11 cellular contexts compared by ENCODE assay signal in genomic region chr20:36832791-36833190, GRCh38. TPM values are rescaled to one million over a fixed set of nuclear protein-coding genes. Genes with fewer than 3 reads are reported as not detected.
DNase-seq lines count a peak whose midpoint lies in the region; ATAC-seq and TF ChIP-seq lines count a peak whose summit lies in the region.
"Had no signal": no experiment of that assay in that cellular context is flagged by ENCODE, and none has a peak within 500 bp of the region (broad histone marks: within the 10 kb centered on the region; RNA-seq: fewer than 3 reads in every experiment).

No MANE protein-coding gene starts in this region.

- H3K79me2 ChIP-seq in ACC112 (ENCODE audit: control insufficient read depth, insufficient read depth, low read length, unreplicated experiment) (peaks cover 12% of the 10 kb centered on the region), hepatocyte (peaks cover 3% of the 10 kb centered on the region)

- DNase-seq in adipocyte (ENCODE audit: low read depth): no peak
- DNase-seq in hepatocyte (ENCODE audit: low spot score): no peak
- DNase-seq in NCI-H1417 treated with DMSO at 0.1 percent for 48 hours (lab: John Stamatoyannopoulos, UW): no peak
- DNase-seq in RPMI8226: no peak
- DNase-seq in stimulated activated naive CD8-positive, alpha-beta T cell treated with anti-CD3 and anti-CD28 coated beads, Interleukin-15, Interleukin-2, amounts not matched to agents 100 U/mL and 50 U/mL, for 24 hours: no peak
- DNase-seq: effector CD4-positive, alpha-beta T cell; NCI-H1048 had no signal

- 0 out of 2 replicates have a peak, but pooled peaks cover 7% of the 10 kb centered on the region for H3K36me3 ChIP-seq in ACC112 (ENCODE audit: insufficient read depth, low read length)
- peaks cover 15% of the 10 kb centered on the region for H3K36me3 ChIP-seq in adipocyte (ENCODE audit: control insufficient read depth, insufficient read depth, low read length, severe bottlenecking)
- H3K36me3 ChIP-seq in hepatocyte (replicated peaks; ENCODE audit: insufficient read depth, low read depth): no peaks in the 10 kb centered on the region
- H3K36me3 ChIP-seq in skeletal muscle satellite cell (ENCODE audit: insufficient read depth, low read length): peaks cover 27% of the 10 kb centered on the region

- H3K4me2 ChIP-seq in hepatocyte: no peak overlapping the region
- H3K4me2 ChIP-seq in skeletal muscle satellite cell (ENCODE audit: low read length): no peak overlapping the region
- H3K4me2 ChIP-seq: GM23338 had no signal

- peak overlapping the region; percentile 94 for H3K27ac ChIP-seq in ACC112 (ENCODE audit: low read depth, low read length)
- H3K27ac ChIP-seq in hepatocyte: peak overlapping the region; percentile 71

- no peak for TF ChIP-seq CTCF in hepatocyte (IDR thresholded peaks at IDR 0.05; ENCODE audit: poor library complexity)

- no peak overlapping the region for H3K4me3 ChIP-seq in ACC112 (ENCODE audit: low read depth, low read length)
- H3K4me3 ChIP-seq in adipocyte (ENCODE audit: low read length): peak overlapping the region; percentile 37
- H3K4me3 ChIP-seq in hepatocyte: no peak overlapping the region
- H3K4me3 ChIP-seq in skeletal muscle satellite cell (ENCODE audit: low read length): no peak overlapping the region
- H3K4me3 ChIP-seq: GM23338 had no signal

- H3K4me1 ChIP-seq in ACC112 (ENCODE audit: control insufficient read depth, insufficient read depth, low read length, unreplicated experiment): peaks cover 45% of the 10 kb centered on the region
- peaks cover 46% of the 10 kb centered on the region for H3K4me1 ChIP-seq in adipocyte (ENCODE audit: control insufficient read depth, insufficient read depth, low read length)
- peaks cover 6% of the 10 kb centered on the region for H3K4me1 ChIP-seq in hepatocyte (ENCODE audit: insufficient read depth)
- peaks cover 48% of the 10 kb centered on the region for H3K4me1 ChIP-seq in skeletal muscle satellite cell (ENCODE audit: control insufficient read depth, insufficient read depth, low read length)

- H3K9me3 ChIP-seq in adipocyte (ENCODE audit: control insufficient read depth, low read length): no peaks in the 10 kb centered on the region
- H3K9me3 ChIP-seq in hepatocyte (ENCODE audit: low read depth): no peaks in the 10 kb centered on the region
- H3K9me3 ChIP-seq in skeletal muscle satellite cell (replicated peaks; ENCODE audit: low read length): no peaks in the 10 kb centered on the region

- 59% methylated on average over 7 of the region's 7 CpGs for WGBS in hepatocyte (ENCODE audit: low lambda C conversion rate, missing lambda C conversion rate)

- H4K20me1 ChIP-seq in hepatocyte (ENCODE audit: insufficient read depth, poor library complexity, severe bottlenecking): no peaks in the 10 kb centered on the region

- no peak for ATAC-seq in stimulated activated naive CD8-positive, alpha-beta T cell treated with anti-CD3 and anti-CD28 coated beads, Interleukin-15, Interleukin-2, amounts not matched to agents 100 U/mL and 50 U/mL, for 24 hours
- ATAC-seq in GM21515 (IDR thresholded peaks at IDR 0.05; ENCODE audit: unreplicated experiment): no peak
- ATAC-seq: GM23338 had no signal

- peak overlapping the region; percentile 79 for H3K9ac ChIP-seq in adipocyte (ENCODE audit: low read length)
- H3K9ac ChIP-seq in skeletal muscle satellite cell (ENCODE audit: low read depth, low read length): peak overlapping the region; percentile 5

- H3K9me2 ChIP-seq in hepatocyte (replicated peaks; ENCODE audit: insufficient read depth): no peaks in the 10 kb centered on the region

- H3K27me3 ChIP-seq in ACC112 (ENCODE audit: insufficient read depth, low read length) (no peaks in the 10 kb centered on the region), adipocyte (replicated peaks; ENCODE audit: control insufficient read depth, insufficient read depth, low read length) (no peaks in the 10 kb centered on the region), hepatocyte (no peaks in the 10 kb centered on the region), skeletal muscle satellite cell (ENCODE audit: control insufficient read depth, insufficient read depth, low read length) (no peaks in the 10 kb centered on the region)

- H2AFZ ChIP-seq in ACC112 (ENCODE audit: low read length, unreplicated experiment) (no peak overlapping the region), hepatocyte (no peak overlapping the region)
- H2AFZ ChIP-seq: GM23338 had no signal

RNA-seq across cellular contexts. Expression of gene TLDC2, which starts 43.1 kb away (rescaled TPM):
- 1.6 and 2.9 TPM in 2 replicates for total RNA-seq in hepatocyte
- 0.68 and 1.2 TPM in 2 replicates for polyA plus RNA-seq in hepatocyte
- not detected in 2 replicates for total RNA-seq in skeletal muscle satellite cell (2012; rRNA removed)

RNA-seq across cellular contexts. Expression of gene DSN1, which starts 59.2 kb away (rescaled TPM):
- total RNA-seq in hepatocyte: 10.3 and 12.7 TPM in 2 replicates
- 9.2 and 9.5 TPM in 2 replicates for polyA plus RNA-seq in hepatocyte
- 16.0 and 21.2 TPM in 2 replicates for total RNA-seq in skeletal muscle satellite cell (2012; rRNA removed)
